In genomic region chr20:23937303-23938117, GRCh38 we compare ENCODE assay signal across 1 cellular context.
TF ChIP-seq lines count a peak whose summit lies in the region.

No MANE protein-coding gene starts in this region.

TF ChIP-seq in H1, 55 proteins besides CTCF, POLR2A, EP300 and RAD21:
- TF ChIP-seq YY1 (IDR thresholded peaks at IDR 0.05; ENCODE audit: low read depth, low read length) (no peak), CBX8 (IDR thresholded peaks at IDR 0.05; ENCODE audit: borderline replicate concordance, low read depth, low read length) (no peak), NANOG (IDR thresholded peaks at IDR 0.05; ENCODE audit: insufficient read depth, low read depth, low read length, poor library complexity, severe bottlenecking) (no peak), JUN (IDR thresholded peaks at IDR 0.05; ENCODE audit: low read depth, low read length) (no peak), TEAD4 (IDR thresholded peaks at IDR 0.05; ENCODE audit: low read depth, low read length) (0 out of 2 replicates have a peak, but pooled peaks have one; percentile 26), TAF7 (optimal IDR thresholded peaks at IDR 0.05; ENCODE audit: borderline replicate concordance, low read depth, low read length) (no peak), ATF2 (IDR thresholded peaks at IDR 0.05; ENCODE audit: low read length) (no peak), USF2 (IDR thresholded peaks at IDR 0.05; ENCODE audit: low read length) (no peak), SIX5 (IDR thresholded peaks at IDR 0.05; ENCODE audit: low read depth, low read length) (no peak), BACH1 (IDR thresholded peaks at IDR 0.05; ENCODE audit: low read length) (no peak), KDM4A (IDR thresholded peaks at IDR 0.05; ENCODE audit: low read depth, low read length, severe bottlenecking) (no peak), TBP (IDR thresholded peaks at IDR 0.05; ENCODE audit: low read depth, low read length) (no peak), MAX (IDR thresholded peaks at IDR 0.05) (peak; percentile 22; the same call in 1 of the 2 replicates)
